In genomic region chr15:50107591-50108408, GRCh38 we compare ENCODE assay signal across 7 cellular contexts. TPM values are rescaled to one million over a fixed set of nuclear protein-coding genes. Genes with fewer than 3 reads are reported as not detected.
DNase-seq lines count a peak whose midpoint lies in the region; ATAC-seq lines count a peak whose summit lies in the region.

No MANE protein-coding gene starts in this region.

- peak; percentile 95 for ATAC-seq in HG02870 (IDR thresholded peaks at IDR 0.05; ENCODE audit: unreplicated experiment)

- no peaks in the 10 kb centered on the region for H3K4me1 ChIP-seq in mesenchymal stem cell (ENCODE audit: control insufficient read depth, insufficient read depth, low read depth, low read length)

- H3K18ac ChIP-seq in mesenchymal stem cell (ENCODE audit: low read depth in 1 of 2, low read length in 2 of 2): no peak overlapping the region

- no peak overlapping the region for H3K9ac ChIP-seq in mesenchymal stem cell (ENCODE audit: low read length)

- H3K27ac ChIP-seq in mesenchymal stem cell (ENCODE audit: low read length, poor library complexity, severe bottlenecking): no peak overlapping the region

- H2BK15ac ChIP-seq in mesenchymal stem cell (ENCODE audit: low read depth, poor library complexity, severe bottlenecking): no peak overlapping the region

- no peaks in the 10 kb centered on the region for H3K9me3 ChIP-seq in mesenchymal stem cell (ENCODE audit: control insufficient read depth, low read length)

- H3K23ac ChIP-seq in mesenchymal stem cell (ENCODE audit: low read length in 2 of 2): no peak overlapping the region

- 90% methylated on average over 7 of the region's 7 CpGs for whole genome bisulfite sequencing in mesenchymal stem cell

- H3K79me1 ChIP-seq in mesenchymal stem cell (replicated peaks; ENCODE audit: low read length, poor library complexity, severe bottlenecking): no peaks in the 10 kb centered on the region

- H2BK12ac ChIP-seq in mesenchymal stem cell (ENCODE audit: low read length in 2 of 2): no peak overlapping the region

- H2AK5ac ChIP-seq in mesenchymal stem cell (ENCODE audit: low read length, severe bottlenecking): no peak overlapping the region

- no peak overlapping the region for H3K4me2 ChIP-seq in mesenchymal stem cell (ENCODE audit: low read length, poor library complexity, severe bottlenecking)

- H4K91ac ChIP-seq in mesenchymal stem cell (ENCODE audit: low read length): no peak overlapping the region

- DNase-seq in GM19238 (ENCODE audit: insufficient read length, low spot score) (peak; percentile 27), SIG-M5 treated with dmso at 0.1 percent for 504 hours (lab: John Stamatoyannopoulos, UW; ENCODE audit: unreplicated experiment) (peak; percentile 92), mesenchymal stem cell (no peak), DMS79 treated with DMSO at 0.1 percent for 48 hours (lab: John Stamatoyannopoulos, UW) (no peak), NCI-H2081 treated with DMSO at 0.1 percent for 48 hours (lab: John Stamatoyannopoulos, UW) (no peak)
- DNase-seq in central memory CD4-positive, alpha-beta T cell: no peak

- no peak overlapping the region for H4K8ac ChIP-seq in mesenchymal stem cell (ENCODE audit: low read length)

- H3K14ac ChIP-seq in mesenchymal stem cell (ENCODE audit: low read length in 2 of 2): no peak overlapping the region

- peaks cover 0 to 5% of the 10 kb centered on the region in 2 experiments for H3K27me3 ChIP-seq in mesenchymal stem cell (ENCODE audit: control insufficient read depth in 1 of 2, insufficient read depth in 1 of 2, low read length in 2 of 2)

- H3K36me3 ChIP-seq in mesenchymal stem cell (ENCODE audit: control insufficient read depth in 1 of 2, insufficient read depth in 2 of 2, low read depth in 1 of 2, low read length in 2 of 2): no peaks in the 10 kb centered on the region

- H2BK5ac ChIP-seq in mesenchymal stem cell (ENCODE audit: low read depth, low read length, poor library complexity, severe bottlenecking): no peak overlapping the region

- H3K4ac ChIP-seq in mesenchymal stem cell (ENCODE audit: low read depth in 1 of 2, low read length in 2 of 2): no peak overlapping the region

- peak overlapping the region; percentile 39 for H2AFZ ChIP-seq in mesenchymal stem cell (ENCODE audit: low read depth, low read length)

- H2BK120ac ChIP-seq in mesenchymal stem cell (ENCODE audit: low read depth, low read length): no peak overlapping the region

- no peak overlapping the region for H3K4me3 ChIP-seq in mesenchymal stem cell (ENCODE audit: insufficient read depth in 1 of 2, low read depth in 1 of 2, low read length in 2 of 2)

RNA-seq across cellular contexts. Expression of gene ATP8B4, which starts 11.2 kb away (rescaled TPM):
- 1.6 TPM for polyA plus RNA-seq in mesenchymal stem cell (2013, experiment 1 of 2)
- polyA plus RNA-seq in mesenchymal stem cell (2013, experiment 2 of 2): 2.0 TPM

Comparison
In these comparisons a context has a peak if more than half of its experiments do, and no peak if none do; other contexts are left out.
1. DNase-seq: peak in GM19238 (single experiment) and SIG-M5 treated with dmso at 0.1 percent for 504 hours (single experiment); none in mesenchymal stem cell (single experiment), central memory CD4-positive, alpha-beta T cell (single experiment), DMS79 treated with DMSO at 0.1 percent for 48 hours (single experiment) and NCI-H2081 treated with DMSO at 0.1 percent for 48 hours (single experiment).